34 cellular contexts compared by ENCODE assay signal in the genomic region with DNA sequence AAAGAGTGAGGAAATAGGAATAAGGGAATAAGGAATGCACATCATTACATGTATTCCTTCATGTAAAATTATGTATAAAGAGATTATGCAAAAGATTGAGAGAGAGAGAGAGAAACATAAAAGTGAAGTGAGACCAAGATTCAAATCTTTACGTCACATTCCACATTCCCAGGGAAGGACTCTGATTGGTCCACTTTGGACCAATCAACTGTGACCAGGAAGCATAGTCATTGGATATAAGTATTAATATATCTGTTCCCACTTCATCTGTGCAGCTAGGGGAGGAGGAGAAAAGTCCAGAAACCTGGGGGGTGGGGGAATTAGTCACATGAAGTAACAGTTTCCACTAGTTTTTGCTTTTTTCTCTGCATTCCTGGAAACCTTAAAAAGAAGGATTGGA.
"Had no signal": no experiment of that assay in that cellular context is flagged by ENCODE, and none has a peak within 500 bp of the region (broad histone marks: within the 10 kb centered on the region; RNA-seq: fewer than 3 reads in every experiment).

No MANE protein-coding gene starts in this region.

- H3K9ac ChIP-seq: KMS-11 had no signal

- H3K9me3 ChIP-seq: MG63 had no signal

- H3K4me3 ChIP-seq: MG63 had no signal

- H3K4me2 ChIP-seq: KMS-11 had no signal

- DNase-seq: Karpas-422, Kasumi-1, MG63, MM.1S, MV-4-11, NCI-H1048, NCI-H1092, NCI-H1092 treated with DMSO at 0.1 percent for 48 hours, NCI-H1105, NCI-H1105 treated with DMSO at 0.1 percent for 48 hours, NCI-H1417 treated with DMSO at 0.1 percent for 48 hours, NCI-H1436, NCI-H1436 treated with DMSO at 0.1 percent for 48 hours, NCI-H1694, NCI-H1694 treated with DMSO at 0.1 percent for 48 hours, NCI-H187, NCI-H187 treated with DMSO at 0.1 percent for 48 hours, NCI-H1930, NCI-H2029, NCI-H2029 treated with DMSO at 0.1 percent for 48 hours, NCI-H2081, NCI-H2081 treated with DMSO at 0.1 percent for 48 hours, NCI-H2107, NCI-H2171, NCI-H2171 treated with DMSO at 0.1 percent for 48 hours, NCI-H2227 treated with DMSO at 0.1 percent for 48 hours, NCI-H226, NCI-H345, NCI-H446, NCI-H446 treated with DMSO at 0.1 percent for 48 hours, NCI-H510A, NCI-H510A treated with DMSO at 0.1 percent for 48 hours, NCI-H524 had no signal

- H3K27ac ChIP-seq: KMS-11 had no signal

- H3K36me3 ChIP-seq: MG63 had no signal

- H3K27me3 ChIP-seq: MG63 had no signal
